ENCODE assay signal across 9 cellular contexts in the genomic region with DNA sequence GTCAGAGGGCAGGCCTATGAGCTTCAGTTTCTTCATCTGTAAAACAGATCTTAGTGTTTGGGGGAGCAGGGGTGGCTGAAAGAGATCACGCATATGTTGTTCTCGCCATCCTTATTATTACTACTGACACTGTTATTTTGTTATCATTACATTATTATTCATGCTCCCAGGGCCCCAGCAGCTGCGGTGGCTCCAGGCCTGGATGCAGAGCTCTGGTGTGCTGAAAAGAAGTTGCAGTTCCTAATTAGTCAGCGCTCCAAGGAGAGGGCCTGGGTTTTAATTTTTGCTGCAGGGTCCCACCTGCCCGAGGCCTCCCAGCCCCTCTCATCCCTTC. TPM values are rescaled to one million over a fixed set of nuclear protein-coding genes. Genes with fewer than 3 reads are reported as not detected.
DNase-seq lines count a peak whose midpoint lies in the region; ATAC-seq and TF ChIP-seq lines count a peak whose summit lies in the region.
"Had no signal": no experiment of that assay in that cellular context is flagged by ENCODE, and none has a peak within 500 bp of the region (broad histone marks: within the 10 kb centered on the region; RNA-seq: fewer than 3 reads in every experiment).

No MANE protein-coding gene starts in this region.

- no peak overlapping the region for H3K9ac ChIP-seq in neural progenitor cell

- TF ChIP-seq CTCF in chondrocyte (IDR thresholded peaks at IDR 0.05) (no peak), neural progenitor cell (IDR thresholded peaks at IDR 0.05) (no peak)

- peak overlapping the region; percentile 55 for H3K4me3 ChIP-seq in CD4-positive, CD25-positive, alpha-beta regulatory T cell (ENCODE audit: low read depth, low read length)
- peak overlapping the region; percentile 34 for H3K4me3 ChIP-seq in MG63
- H3K4me3 ChIP-seq in neural progenitor cell: no peak overlapping the region

- H3F3A ChIP-seq in neural progenitor cell (ENCODE audit: low read depth): peaks cover 22% of the 10 kb centered on the region

- H2AFZ ChIP-seq in neural progenitor cell (replicated peaks): no peak overlapping the region

- peaks cover 43% of the 10 kb centered on the region for H3K4me1 ChIP-seq in CD4-positive, CD25-positive, alpha-beta regulatory T cell (ENCODE audit: control insufficient read depth, insufficient read depth, low read length, poor library complexity, severe bottlenecking)
- peaks cover 36% of the 10 kb centered on the region for H3K4me1 ChIP-seq in neural progenitor cell

- peaks cover under 1% of the 10 kb centered on the region for H3K27me3 Mint-ChIP-seq in CD4-positive, CD25-positive, alpha-beta regulatory T cell
- H3K27me3 Mint-ChIP-seq in chondrocyte (ENCODE audit: low read depth) (no peaks in the 10 kb centered on the region), neural progenitor cell (ENCODE audit: insufficient read depth, low read depth) (peaks cover 5% of the 10 kb centered on the region)

- H3K27ac Mint-ChIP-seq in CD4-positive, CD25-positive, alpha-beta regulatory T cell: peak overlapping the region; percentile 69 to 87 (median 80)
- peak overlapping the region; percentile 75 for H3K27ac Mint-ChIP-seq in chondrocyte (ENCODE audit: unreplicated experiment)
- H3K27ac Mint-ChIP-seq in neural progenitor cell: peak overlapping the region; percentile 21

- H3K79me2 ChIP-seq in neural progenitor cell (ENCODE audit: low read depth): peaks cover 96% of the 10 kb centered on the region

- peak overlapping the region; percentile 66 for H3K27ac ChIP-seq in CD4-positive, CD25-positive, alpha-beta regulatory T cell (ENCODE audit: insufficient read depth, low read length, poor library complexity, severe bottlenecking)
- H3K27ac ChIP-seq in neural progenitor cell: peak overlapping the region; percentile 65

- H3K27me3 ChIP-seq in CD4-positive, CD25-positive, alpha-beta regulatory T cell (ENCODE audit: control insufficient read depth, insufficient read depth, low read length): no peaks in the 10 kb centered on the region
- no peaks in the 10 kb centered on the region for H3K27me3 ChIP-seq in MG63
- H3K27me3 ChIP-seq in neural progenitor cell: no peaks in the 10 kb centered on the region

- no peaks in the 10 kb centered on the region for H3K9me3 ChIP-seq in CD4-positive, CD25-positive, alpha-beta regulatory T cell (ENCODE audit: control insufficient read depth in 2 of 2, low read length in 2 of 2)
- H3K9me3 ChIP-seq in MG63: no peaks in the 10 kb centered on the region
- no peaks in the 10 kb centered on the region for H3K9me3 ChIP-seq in neural progenitor cell (ENCODE audit: low read depth)

- no peak for ATAC-seq in CD4-positive, CD25-positive, alpha-beta regulatory T cell (ENCODE audit: low read depth in 2 of 2)
- ATAC-seq in GM18868 (IDR thresholded peaks at IDR 0.05; ENCODE audit: unreplicated experiment): no peak

- peaks cover 53% of the 10 kb centered on the region for H4K20me1 ChIP-seq in neural progenitor cell (ENCODE audit: low read depth)

- H3K9me3 Mint-ChIP-seq in CD4-positive, CD25-positive, alpha-beta regulatory T cell: no peaks in the 10 kb centered on the region
- no peaks in the 10 kb centered on the region for H3K9me3 Mint-ChIP-seq in chondrocyte (ENCODE audit: low read depth)
- no peaks in the 10 kb centered on the region for H3K9me3 Mint-ChIP-seq in neural progenitor cell

- H3K36me3 Mint-ChIP-seq in CD4-positive, CD25-positive, alpha-beta regulatory T cell: no peaks in the 10 kb centered on the region
- H3K36me3 Mint-ChIP-seq in chondrocyte (ENCODE audit: low read depth): peaks cover 1% of the 10 kb centered on the region
- no peaks in the 10 kb centered on the region for H3K36me3 Mint-ChIP-seq in neural progenitor cell

- no peak for DNase-seq in CD4-positive, CD25-positive, alpha-beta regulatory T cell
- peak; percentile 61 for DNase-seq in MG63
- no peak for DNase-seq in chondrocyte (ENCODE audit: low spot score)
- DNase-seq in neural progenitor cell (ENCODE audit: low spot score): no peak
- no peak for DNase-seq in NCI-H1436 treated with DMSO at 0.1 percent for 48 hours (lab: John Stamatoyannopoulos, UW)
- no peak for DNase-seq in NCI-H524 treated with DMSO at 0.1 percent for 48 hours (lab: John Stamatoyannopoulos, UW)
- no peak for DNase-seq in NCI-H146 treated with DMSO at 0.1 percent for 48 hours (lab: John Stamatoyannopoulos, UW; ENCODE audit: unreplicated experiment)
- DNase-seq: activated CD4-positive, alpha-beta T cell treated with anti-CD3 and anti-CD28 coated beads for 1 hour had no signal

- no peaks in the 10 kb centered on the region for H3K36me3 ChIP-seq in CD4-positive, CD25-positive, alpha-beta regulatory T cell (ENCODE audit: control insufficient read depth, insufficient read depth, low read length)
- peaks cover 81% of the 10 kb centered on the region for H3K36me3 ChIP-seq in MG63
- no peaks in the 10 kb centered on the region for H3K36me3 ChIP-seq in neural progenitor cell

- H3K4me1 Mint-ChIP-seq in CD4-positive, CD25-positive, alpha-beta regulatory T cell: peaks cover 4 to 50% (median 20%) of the 10 kb centered on the region in 4 donors
- peaks cover 92% of the 10 kb centered on the region for H3K4me1 Mint-ChIP-seq in chondrocyte (ENCODE audit: low read depth)
- H3K4me1 Mint-ChIP-seq in neural progenitor cell: peaks cover 59% of the 10 kb centered on the region

- peak overlapping the region; percentile 65 to 87 (median 82) for H3K4me3 Mint-ChIP-seq in CD4-positive, CD25-positive, alpha-beta regulatory T cell
- no peak overlapping the region for H3K4me3 Mint-ChIP-seq in chondrocyte (ENCODE audit: unreplicated experiment)
- H3K4me3 Mint-ChIP-seq in neural progenitor cell: no peak overlapping the region

- peak overlapping the region; percentile 68 for H3K4me2 ChIP-seq in neural progenitor cell

RNA-seq across cellular contexts. Expression of a gene that starts 19.5 kb away (rescaled TPM):
- total RNA-seq in CD4-positive, CD25-positive, alpha-beta regulatory T cell: 4.6 TPM
- 10 to 100 TPM in 1 of 4 donors, 1 to 10 TPM in 3; 7.2 to 12.7 (median 8.4) TPM for polyA plus RNA-seq in CD4-positive, CD25-positive, alpha-beta regulatory T cell
- 133 and 193 TPM in 2 replicates for total RNA-seq in MG63 (2014; rRNA removed; shearing (Covaris generic); ENCODE audit: low replicate concordance)
- total RNA-seq in chondrocyte: 144 to 193 TPM (median 145 TPM) in 3 replicates
- total RNA-seq in neural progenitor cell (ENCODE audit: low replicate concordance): 17.2 and 25.6 TPM in 2 replicates

Comparison
In these comparisons a context has a peak if more than half of its experiments do, and no peak if none do; other contexts are left out.
1. H3K27ac Mint-ChIP-seq: peak in every context shown above with its lines; median percentile 80 in CD4-positive, CD25-positive, alpha-beta regulatory T cell; 75 in chondrocyte; 21 in neural progenitor cell.
2. H3K4me3 Mint-ChIP-seq: peak in CD4-positive, CD25-positive, alpha-beta regulatory T cell (4 of 4); none in chondrocyte (single experiment) and neural progenitor cell (single experiment).